In genomic region chr10:13453896-13454295, GRCh38 we compare ENCODE assay signal across 11 cellular contexts.
A peak's percentile ranks its signal among the peaks of the same experiment; 100 is the strongest.
DNase-seq lines count a peak whose midpoint lies in the region; ATAC-seq and FAIRE-seq lines count a peak whose summit lies in the region.
"Had no signal": no experiment of that assay in that cellular context is flagged by ENCODE, and none has a peak within 500 bp of the region (broad histone marks: within the 10 kb centered on the region; RNA-seq: fewer than 3 reads in every experiment).

No MANE protein-coding gene starts in this region.

- FAIRE-seq in GM19239 (lab: Jason Lieb, UNC): peak; percentile 8

- H3K4me3 Mint-ChIP-seq in activated T-helper 17 cell treated with anti-CD3 and anti-CD28 coated beads, Interleukin-2, amount 50 U/mL, for 72 hours: no peak overlapping the region
- H3K4me3 Mint-ChIP-seq: mesothelial cell of epicardium had no signal

- ATAC-seq in activated T-helper 17 cell treated with anti-CD3 and anti-CD28 coated beads, Interleukin-2, amount 50 U/mL, for 72 hours (replicated peaks): peak; percentile 81
- no peak for ATAC-seq in HG03342 (IDR thresholded peaks at IDR 0.05; ENCODE audit: unreplicated experiment)

- no peaks in the 10 kb centered on the region for H3K36me3 Mint-ChIP-seq in activated T-helper 17 cell treated with anti-CD3 and anti-CD28 coated beads, Interleukin-2, amount 50 U/mL, for 72 hours (ENCODE audit: low read depth)

- no peak overlapping the region for H3K27ac Mint-ChIP-seq in activated T-helper 17 cell treated with anti-CD3 and anti-CD28 coated beads, Interleukin-2, amount 50 U/mL, for 72 hours
- H3K27ac Mint-ChIP-seq: mesothelial cell of epicardium, progenitor cell of endocrine pancreas had no signal

- H3K4me1 Mint-ChIP-seq in activated T-helper 17 cell treated with anti-CD3 and anti-CD28 coated beads, Interleukin-2, amount 50 U/mL, for 72 hours: peaks cover 6% of the 10 kb centered on the region
- H3K4me1 Mint-ChIP-seq: mesothelial cell of epicardium had no signal

- no peak for DNase-seq in GM19239 (ENCODE audit: insufficient read length, low spot score)
- peak; percentile 3 for DNase-seq in MV-4-11 (lab: John Stamatoyannopoulos, UW)
- DNase-seq in stimulated activated CD4-positive, alpha-beta T cell treated with anti-CD3 and anti-CD28 coated beads, Interleukin-15, amount 100 ng/mL, for 48 hours (ENCODE audit: low read depth in 2 of 2): peak; percentile 10 to 16
- no peak for DNase-seq in DMS153 treated with DMSO at 0.1 percent for 48 hours (lab: John Stamatoyannopoulos, UW; ENCODE audit: unreplicated experiment)
- no peak for DNase-seq in DMS 273 (lab: John Stamatoyannopoulos, UW; ENCODE audit: unreplicated experiment)
- DNase-seq: activated CD8-positive, alpha-beta memory T cell treated with anti-CD3 and anti-CD28 coated beads, Interleukin-2, amount 50 U/mL, for 48 hours; Karpas-422 had no signal

- H3K27me3 Mint-ChIP-seq in activated T-helper 17 cell treated with anti-CD3 and anti-CD28 coated beads, Interleukin-2, amount 50 U/mL, for 72 hours: peaks cover 33% of the 10 kb centered on the region
- H3K27me3 Mint-ChIP-seq: progenitor cell of endocrine pancreas had no signal

- no peaks in the 10 kb centered on the region for H3K9me3 Mint-ChIP-seq in activated T-helper 17 cell treated with anti-CD3 and anti-CD28 coated beads, Interleukin-2, amount 50 U/mL, for 72 hours
- H3K9me3 Mint-ChIP-seq: mesothelial cell of epicardium had no signal

Comparison
In these comparisons a context has a peak if more than half of its experiments do, and no peak if none do; other contexts are left out.
1. DNase-seq: peak in MV-4-11 (single experiment) and stimulated activated CD4-positive, alpha-beta T cell treated with anti-CD3 and anti-CD28 coated beads, Interleukin-15, amount 100 ng/mL, for 48 hours (2 of 2); none in GM19239 (single experiment), DMS153 treated with DMSO at 0.1 percent for 48 hours (single experiment) and DMS 273 (single experiment).